In the genomic region with DNA sequence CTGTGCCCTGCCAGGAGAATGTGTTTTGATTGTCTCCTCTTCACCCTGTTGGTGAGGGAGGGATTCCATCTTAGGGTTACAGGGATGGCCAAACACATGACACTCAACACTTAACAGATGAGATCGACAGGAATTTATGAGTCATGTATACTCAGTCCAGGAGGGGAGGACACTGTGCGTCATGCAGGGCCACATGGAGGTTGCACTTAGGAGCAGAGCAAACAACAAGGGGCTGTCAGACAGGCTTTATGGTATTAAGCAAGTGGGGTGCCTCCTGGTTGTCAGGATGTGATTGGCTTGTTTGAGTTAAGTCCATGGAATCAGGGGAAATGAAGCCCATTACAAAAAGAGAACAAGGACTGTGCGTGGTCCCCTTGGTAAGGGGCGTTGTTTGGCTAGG, we compare ENCODE assay signal across 1 cellular context.
A peak's percentile ranks its signal among the peaks of the same experiment; 100 is the strongest.
TF ChIP-seq lines count a peak whose summit lies in the region.

No MANE protein-coding gene starts in this region.

TF ChIP-seq in HepG2, 621 proteins besides CTCF, POLR2A, EP300 and RAD21 (continued from another document and continues in another):
- TF ChIP-seq HOXD1 (CRISPR knock-in tag; IDR thresholded peaks at IDR 0.05) (no peak), HDAC2 (CRISPR knock-in tag; IDR thresholded peaks at IDR 0.05) (no peak), ZNF749 (CRISPR knock-in tag; IDR thresholded peaks at IDR 0.05; ENCODE audit: borderline replicate concordance) (no peak), NBN (conservative IDR thresholded peaks at IDR 0.05) (no peak), SUZ12 (IDR thresholded peaks at IDR 0.05; ENCODE audit: low read depth, low read length) (no peak), SP140L (CRISPR knock-in tag; IDR thresholded peaks at IDR 0.05; ENCODE audit: borderline replicate concordance) (no peak), MXI1 (IDR thresholded peaks at IDR 0.05; ENCODE audit: borderline replicate concordance, low read depth, low read length) (peak; percentile 19; the same call in 1 of the 3 replicates), ZNF230 (CRISPR knock-in tag; IDR thresholded peaks at IDR 0.05) (no peak), HOXA5 (CRISPR knock-in tag; IDR thresholded peaks at IDR 0.05) (no peak), NFATC3 (CRISPR knock-in tag; IDR thresholded peaks at IDR 0.05) (no peak), ZNF552 (CRISPR knock-in tag; IDR thresholded peaks at IDR 0.05; ENCODE audit: borderline replicate concordance) (no peak), TBX3 (IDR thresholded peaks at IDR 0.05; ENCODE audit: borderline replicate concordance) (no peak), ZNF430 (CRISPR knock-in tag; IDR thresholded peaks at IDR 0.05) (no peak), MAFG (CRISPR knock-in tag; IDR thresholded peaks at IDR 0.05) (no peak), SMC3 (IDR thresholded peaks at IDR 0.05; ENCODE audit: low read length) (no peak), ZNF737 (CRISPR knock-in tag; IDR thresholded peaks at IDR 0.05; ENCODE audit: borderline replicate concordance) (no peak), SALL1 (CRISPR knock-in tag; IDR thresholded peaks at IDR 0.05) (0 out of 2 replicates have a peak, but pooled peaks have one; percentile 13), PAX8 (CRISPR knock-in tag; IDR thresholded peaks at IDR 0.05; ENCODE audit: borderline replicate concordance) (no peak), SCMH1 (CRISPR knock-in tag; IDR thresholded peaks at IDR 0.05; ENCODE audit: borderline replicate concordance) (no peak), ARNTL (CRISPR knock-in tag; IDR thresholded peaks at IDR 0.05) (no peak), GATAD1 (CRISPR knock-in tag; IDR thresholded peaks at IDR 0.05) (no peak), HOXA9 (CRISPR knock-in tag; IDR thresholded peaks at IDR 0.05; ENCODE audit: borderline replicate concordance) (no peak), CREB1 (IDR thresholded peaks at IDR 0.05) (peak; percentile 57; the same call in 1 of the 2 replicates), CREB1 (CRISPR knock-in tag; IDR thresholded peaks at IDR 0.05) (no peak), CAMTA2 (CRISPR knock-in tag; IDR thresholded peaks at IDR 0.05; ENCODE audit: borderline replicate concordance) (no peak), FOSL2 (CRISPR knock-in tag; IDR thresholded peaks at IDR 0.05) (peak; percentile 88), SMAD1 (CRISPR knock-in tag; IDR thresholded peaks at IDR 0.05; ENCODE audit: borderline replicate concordance, low read depth) (no peak), POLR2G (IDR thresholded peaks at IDR 0.05; ENCODE audit: low read depth, low read length) (no peak), ZFP37 (CRISPR knock-in tag; IDR thresholded peaks at IDR 0.05; ENCODE audit: borderline replicate concordance) (no peak), CBX1 (IDR thresholded peaks at IDR 0.05; ENCODE audit: low read depth) (no peak), U2AF2 (IDR thresholded peaks at IDR 0.05; ENCODE audit: low read depth, low read length) (no peak), ZNF556 (CRISPR knock-in tag; IDR thresholded peaks at IDR 0.05; ENCODE audit: borderline replicate concordance) (no peak), RBM39 (IDR thresholded peaks at IDR 0.05; ENCODE audit: low read depth, low read length, poor library complexity, severe bottlenecking) (no peak)
- TF ChIP-seq, protein P1, sequence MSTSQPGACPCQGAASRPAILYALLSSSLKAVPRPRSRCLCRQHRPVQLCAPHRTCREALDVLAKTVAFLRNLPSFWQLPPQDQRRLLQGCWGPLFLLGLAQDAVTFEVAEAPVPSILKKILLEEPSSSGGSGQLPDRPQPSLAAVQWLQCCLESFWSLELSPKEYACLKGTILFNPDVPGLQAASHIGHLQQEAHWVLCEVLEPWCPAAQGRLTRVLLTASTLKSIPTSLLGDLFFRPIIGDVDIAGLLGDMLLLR (CRISPR knock-in tag; IDR thresholded peaks at IDR 0.05), result no peak
- TF ChIP-seq, protein P2, sequence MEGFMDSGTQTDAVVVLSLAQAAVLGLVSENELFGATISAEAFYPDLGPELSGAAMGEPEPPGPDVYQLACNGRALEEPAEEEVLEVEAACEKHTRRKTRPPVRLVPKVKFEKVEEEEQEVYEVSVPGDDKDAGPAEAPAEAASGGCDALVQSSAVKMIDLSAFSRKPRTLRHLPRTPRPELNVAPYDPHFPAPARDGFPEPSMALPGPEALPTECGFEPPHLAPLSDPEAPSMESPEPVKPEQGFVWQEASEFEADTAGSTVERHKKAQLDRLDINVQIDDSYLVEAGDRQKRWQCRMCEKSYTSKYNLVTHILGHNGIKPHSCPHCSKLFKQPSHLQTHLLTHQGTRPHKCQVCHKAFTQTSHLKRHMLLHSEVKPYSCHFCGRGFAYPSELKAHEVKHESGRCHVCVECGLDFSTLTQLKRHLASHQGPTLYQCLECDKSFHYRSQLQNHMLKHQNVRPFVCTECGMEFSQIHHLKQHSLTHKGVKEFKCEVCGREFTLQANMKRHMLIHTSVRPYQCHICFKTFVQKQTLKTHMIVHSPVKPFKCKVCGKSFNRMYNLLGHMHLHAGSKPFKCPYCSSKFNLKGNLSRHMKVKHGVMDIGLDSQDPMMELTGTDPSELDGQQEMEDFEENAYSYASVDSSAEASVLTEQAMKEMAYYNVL (CRISPR knock-in tag; IDR thresholded peaks at IDR 0.05; ENCODE audit: borderline replicate concordance), result no peak
- TF ChIP-seq, protein P3, sequence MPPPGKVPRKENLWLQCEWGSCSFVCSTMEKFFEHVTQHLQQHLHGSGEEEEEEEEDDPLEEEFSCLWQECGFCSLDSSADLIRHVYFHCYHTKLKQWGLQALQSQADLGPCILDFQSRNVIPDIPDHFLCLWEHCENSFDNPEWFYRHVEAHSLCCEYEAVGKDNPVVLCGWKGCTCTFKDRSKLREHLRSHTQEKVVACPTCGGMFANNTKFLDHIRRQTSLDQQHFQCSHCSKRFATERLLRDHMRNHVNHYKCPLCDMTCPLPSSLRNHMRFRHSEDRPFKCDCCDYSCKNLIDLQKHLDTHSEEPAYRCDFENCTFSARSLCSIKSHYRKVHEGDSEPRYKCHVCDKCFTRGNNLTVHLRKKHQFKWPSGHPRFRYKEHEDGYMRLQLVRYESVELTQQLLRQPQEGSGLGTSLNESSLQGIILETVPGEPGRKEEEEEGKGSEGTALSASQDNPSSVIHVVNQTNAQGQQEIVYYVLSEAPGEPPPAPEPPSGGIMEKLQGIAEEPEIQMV (CRISPR knock-in tag; IDR thresholded peaks at IDR 0.05; ENCODE audit: low read depth), result no peak
- TF ChIP-seq, protein P4, sequence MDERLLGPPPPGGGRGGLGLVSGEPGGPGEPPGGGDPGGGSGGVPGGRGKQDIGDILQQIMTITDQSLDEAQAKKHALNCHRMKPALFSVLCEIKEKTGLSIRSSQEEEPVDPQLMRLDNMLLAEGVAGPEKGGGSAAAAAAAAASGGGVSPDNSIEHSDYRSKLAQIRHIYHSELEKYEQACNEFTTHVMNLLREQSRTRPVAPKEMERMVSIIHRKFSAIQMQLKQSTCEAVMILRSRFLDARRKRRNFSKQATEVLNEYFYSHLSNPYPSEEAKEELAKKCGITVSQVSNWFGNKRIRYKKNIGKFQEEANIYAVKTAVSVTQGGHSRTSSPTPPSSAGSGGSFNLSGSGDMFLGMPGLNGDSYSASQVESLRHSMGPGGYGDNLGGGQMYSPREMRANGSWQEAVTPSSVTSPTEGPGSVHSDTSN (CRISPR knock-in tag; IDR thresholded peaks at IDR 0.05), result no peak
- TF ChIP-seq, protein P5, sequence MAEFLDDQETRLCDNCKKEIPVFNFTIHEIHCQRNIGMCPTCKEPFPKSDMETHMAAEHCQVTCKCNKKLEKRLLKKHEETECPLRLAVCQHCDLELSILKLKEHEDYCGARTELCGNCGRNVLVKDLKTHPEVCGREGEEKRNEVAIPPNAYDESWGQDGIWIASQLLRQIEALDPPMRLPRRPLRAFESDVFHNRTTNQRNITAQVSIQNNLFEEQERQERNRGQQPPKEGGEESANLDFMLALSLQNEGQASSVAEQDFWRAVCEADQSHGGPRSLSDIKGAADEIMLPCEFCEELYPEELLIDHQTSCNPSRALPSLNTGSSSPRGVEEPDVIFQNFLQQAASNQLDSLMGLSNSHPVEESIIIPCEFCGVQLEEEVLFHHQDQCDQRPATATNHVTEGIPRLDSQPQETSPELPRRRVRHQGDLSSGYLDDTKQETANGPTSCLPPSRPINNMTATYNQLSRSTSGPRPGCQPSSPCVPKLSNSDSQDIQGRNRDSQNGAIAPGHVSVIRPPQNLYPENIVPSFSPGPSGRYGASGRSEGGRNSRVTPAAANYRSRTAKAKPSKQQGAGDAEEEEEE (CRISPR knock-in tag; IDR thresholded peaks at IDR 0.05; ENCODE audit: borderline replicate concordance), result no peak
- TF ChIP-seq, protein P6, sequence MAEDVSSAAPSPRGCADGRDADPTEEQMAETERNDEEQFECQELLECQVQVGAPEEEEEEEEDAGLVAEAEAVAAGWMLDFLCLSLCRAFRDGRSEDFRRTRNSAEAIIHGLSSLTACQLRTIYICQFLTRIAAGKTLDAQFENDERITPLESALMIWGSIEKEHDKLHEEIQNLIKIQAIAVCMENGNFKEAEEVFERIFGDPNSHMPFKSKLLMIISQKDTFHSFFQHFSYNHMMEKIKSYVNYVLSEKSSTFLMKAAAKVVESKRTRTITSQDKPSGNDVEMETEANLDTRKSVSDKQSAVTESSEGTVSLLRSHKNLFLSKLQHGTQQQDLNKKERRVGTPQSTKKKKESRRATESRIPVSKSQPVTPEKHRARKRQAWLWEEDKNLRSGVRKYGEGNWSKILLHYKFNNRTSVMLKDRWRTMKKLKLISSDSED (CRISPR knock-in tag; IDR thresholded peaks at IDR 0.05), result no peak
- TF ChIP-seq, protein P7, sequence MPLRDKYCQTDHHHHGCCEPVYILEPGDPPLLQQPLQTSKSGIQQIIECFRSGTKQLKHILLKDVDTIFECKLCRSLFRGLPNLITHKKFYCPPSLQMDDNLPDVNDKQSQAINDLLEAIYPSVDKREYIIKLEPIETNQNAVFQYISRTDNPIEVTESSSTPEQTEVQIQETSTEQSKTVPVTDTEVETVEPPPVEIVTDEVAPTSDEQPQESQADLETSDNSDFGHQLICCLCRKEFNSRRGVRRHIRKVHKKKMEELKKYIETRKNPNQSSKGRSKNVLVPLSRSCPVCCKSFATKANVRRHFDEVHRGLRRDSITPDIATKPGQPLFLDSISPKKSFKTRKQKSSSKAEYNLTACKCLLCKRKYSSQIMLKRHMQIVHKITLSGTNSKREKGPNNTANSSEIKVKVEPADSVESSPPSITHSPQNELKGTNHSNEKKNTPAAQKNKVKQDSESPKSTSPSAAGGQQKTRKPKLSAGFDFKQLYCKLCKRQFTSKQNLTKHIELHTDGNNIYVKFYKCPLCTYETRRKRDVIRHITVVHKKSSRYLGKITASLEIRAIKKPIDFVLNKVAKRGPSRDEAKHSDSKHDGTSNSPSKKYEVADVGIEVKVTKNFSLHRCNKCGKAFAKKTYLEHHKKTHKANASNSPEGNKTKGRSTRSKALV (CRISPR knock-in tag; IDR thresholded peaks at IDR 0.05), result no peak
- TF ChIP-seq, protein P8, sequence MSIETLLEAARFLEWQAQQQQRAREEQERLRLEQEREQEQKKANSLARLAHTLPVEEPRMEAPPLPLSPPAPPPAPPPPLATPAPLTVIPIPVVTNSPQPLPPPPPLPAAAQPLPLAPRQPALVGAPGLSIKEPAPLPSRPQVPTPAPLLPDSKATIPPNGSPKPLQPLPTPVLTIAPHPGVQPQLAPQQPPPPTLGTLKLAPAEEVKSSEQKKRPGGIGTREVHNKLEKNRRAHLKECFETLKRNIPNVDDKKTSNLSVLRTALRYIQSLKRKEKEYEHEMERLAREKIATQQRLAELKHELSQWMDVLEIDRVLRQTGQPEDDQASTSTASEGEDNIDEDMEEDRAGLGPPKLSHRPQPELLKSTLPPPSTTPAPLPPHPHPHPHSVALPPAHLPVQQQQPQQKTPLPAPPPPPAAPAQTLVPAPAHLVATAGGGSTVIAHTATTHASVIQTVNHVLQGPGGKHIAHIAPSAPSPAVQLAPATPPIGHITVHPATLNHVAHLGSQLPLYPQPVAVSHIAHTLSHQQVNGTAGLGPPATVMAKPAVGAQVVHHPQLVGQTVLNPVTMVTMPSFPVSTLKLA (IDR thresholded peaks at IDR 0.05), result peak; percentile 42; the same call in 1 of the 2 replicates
- TF ChIP-seq, protein P9, sequence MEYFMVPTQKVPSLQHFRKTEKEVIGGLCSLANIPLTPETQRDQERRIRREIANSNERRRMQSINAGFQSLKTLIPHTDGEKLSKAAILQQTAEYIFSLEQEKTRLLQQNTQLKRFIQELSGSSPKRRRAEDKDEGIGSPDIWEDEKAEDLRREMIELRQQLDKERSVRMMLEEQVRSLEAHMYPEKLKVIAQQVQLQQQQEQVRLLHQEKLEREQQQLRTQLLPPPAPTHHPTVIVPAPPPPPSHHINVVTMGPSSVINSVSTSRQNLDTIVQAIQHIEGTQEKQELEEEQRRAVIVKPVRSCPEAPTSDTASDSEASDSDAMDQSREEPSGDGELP (IDR thresholded peaks at IDR 0.05; ENCODE audit: borderline replicate concordance, low read depth), result no peak
- TF ChIP-seq, protein P10, sequence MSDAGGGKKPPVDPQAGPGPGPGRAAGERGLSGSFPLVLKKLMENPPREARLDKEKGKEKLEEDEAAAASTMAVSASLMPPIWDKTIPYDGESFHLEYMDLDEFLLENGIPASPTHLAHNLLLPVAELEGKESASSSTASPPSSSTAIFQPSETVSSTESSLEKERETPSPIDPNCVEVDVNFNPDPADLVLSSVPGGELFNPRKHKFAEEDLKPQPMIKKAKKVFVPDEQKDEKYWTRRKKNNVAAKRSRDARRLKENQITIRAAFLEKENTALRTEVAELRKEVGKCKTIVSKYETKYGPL (CRISPR knock-in tag; IDR thresholded peaks at IDR 0.05), result no peak
- TF ChIP-seq, protein P11, sequence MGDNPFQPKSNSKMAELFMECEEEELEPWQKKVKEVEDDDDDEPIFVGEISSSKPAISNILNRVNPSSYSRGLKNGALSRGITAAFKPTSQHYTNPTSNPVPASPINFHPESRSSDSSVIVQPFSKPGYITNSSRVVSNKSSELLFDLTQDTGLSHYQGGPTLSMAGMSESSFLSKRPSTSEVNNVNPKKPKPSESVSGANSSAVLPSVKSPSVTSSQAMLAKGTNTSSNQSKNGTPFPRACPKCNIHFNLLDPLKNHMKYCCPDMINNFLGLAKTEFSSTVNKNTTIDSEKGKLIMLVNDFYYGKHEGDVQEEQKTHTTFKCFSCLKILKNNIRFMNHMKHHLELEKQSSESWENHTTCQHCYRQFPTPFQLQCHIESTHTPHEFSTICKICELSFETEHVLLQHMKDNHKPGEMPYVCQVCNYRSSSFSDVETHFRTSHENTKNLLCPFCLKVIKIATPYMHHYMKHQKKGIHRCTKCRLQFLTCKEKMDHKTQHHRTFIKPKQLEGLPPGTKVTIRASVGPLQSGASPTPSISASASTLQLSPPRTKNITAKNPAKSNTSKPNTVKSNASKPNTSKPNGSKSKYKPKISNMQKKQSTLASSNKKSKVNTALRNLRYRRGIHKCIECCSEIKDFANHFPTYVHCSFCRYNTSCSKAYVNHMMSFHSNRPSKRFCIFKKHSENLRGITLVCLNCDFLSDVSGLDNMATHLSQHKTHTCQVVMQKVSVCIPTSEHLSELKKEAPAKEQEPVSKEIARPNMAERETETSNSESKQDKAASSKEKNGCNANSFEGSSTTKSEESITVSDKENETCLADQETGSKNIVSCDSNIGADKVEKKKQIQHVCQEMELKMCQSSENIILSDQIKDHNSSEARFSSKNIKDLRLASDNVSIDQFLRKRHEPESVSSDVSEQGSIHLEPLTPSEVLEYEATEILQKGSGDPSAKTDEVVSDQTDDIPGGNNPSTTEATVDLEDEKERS (CRISPR knock-in tag; IDR thresholded peaks at IDR 0.05), result no peak
